Comparison of ENCODE assay signal across 8 cellular contexts in genomic region chr12:55831407-55831880, GRCh38. TPM values are rescaled to one million over a fixed set of nuclear protein-coding genes. Genes with fewer than 3 reads are reported as not detected.
DNase-seq lines count a peak whose midpoint lies in the region; ATAC-seq and TF ChIP-seq lines count a peak whose summit lies in the region.

No MANE protein-coding gene starts in this region.

- H3K4me3 ChIP-seq in CD4-positive, CD25-positive, alpha-beta regulatory T cell (ENCODE audit: low read depth, low read length), result peak overlapping the region; percentile 97
- H3K4me3 ChIP-seq in RWPE2 (ENCODE audit: severe bottlenecking) (peak overlapping the region; percentile 56), esophagus muscularis mucosa (peak overlapping the region; percentile 81 to 98 (median 86))

- H3K27me3 Mint-ChIP-seq in CD4-positive, CD25-positive, alpha-beta regulatory T cell, result no peaks in the 10 kb centered on the region

- no peak for TF ChIP-seq POLR2A in esophagus muscularis mucosa (IDR thresholded peaks at IDR 0.05; ENCODE audit: low read depth)

- peaks cover 0 to 59% (median 34%) of the 10 kb centered on the region in 4 donors for H3K4me1 Mint-ChIP-seq in CD4-positive, CD25-positive, alpha-beta regulatory T cell

- H3K27ac Mint-ChIP-seq in CD4-positive, CD25-positive, alpha-beta regulatory T cell, result peak overlapping the region; percentile 92 to 99 (median 96)

- intact Hi-C loops in esophagus muscularis mucosa (cut with DNase I), result no loop called here

- H3K36me3 Mint-ChIP-seq in CD4-positive, CD25-positive, alpha-beta regulatory T cell, result peaks cover 4% of the 10 kb centered on the region

- H3K27ac ChIP-seq in CD4-positive, CD25-positive, alpha-beta regulatory T cell (ENCODE audit: insufficient read depth, low read length, poor library complexity, severe bottlenecking), result no peak overlapping the region
- peak overlapping the region; percentile 75 for H3K27ac ChIP-seq in RWPE2 (ENCODE audit: poor library complexity, severe bottlenecking)
- peak overlapping the region; percentile 88 to 94 (median 92) for H3K27ac ChIP-seq in esophagus muscularis mucosa (replicated peaks in 1 of 4)

- DNase-seq in CD4-positive, CD25-positive, alpha-beta regulatory T cell, result peak in 1 of 3 donors; percentile 14
- DNase-seq in RWPE2 (ENCODE audit: low spot score) (no peak), esophagus muscularis mucosa (ENCODE audit: extremely low spot score) (no peak), omental fat pad (ENCODE audit: low spot score) (no peak), DMS114 treated with DMSO at 0.1 percent for 48 hours (lab: John Stamatoyannopoulos, UW; ENCODE audit: unreplicated experiment) (no peak), A172 (ENCODE audit: low spot score) (no peak)
- no peak for DNase-seq in stimulated activated CD4-positive, alpha-beta T cell treated with anti-CD3 and anti-CD28 coated beads, Interleukin-2, amount 100 ng/mL, for 48 hours

- no peaks in the 10 kb centered on the region for H3K27me3 ChIP-seq in CD4-positive, CD25-positive, alpha-beta regulatory T cell (ENCODE audit: control insufficient read depth, insufficient read depth, low read length)
- no peaks in the 10 kb centered on the region for H3K27me3 ChIP-seq in RWPE2 (ENCODE audit: insufficient read depth, poor library complexity, severe bottlenecking)
- H3K27me3 ChIP-seq in esophagus muscularis mucosa, result no peaks in the 10 kb centered on the region

- no peak for TF ChIP-seq EP300 in esophagus muscularis mucosa (IDR thresholded peaks at IDR 0.05)

- H3K36me3 ChIP-seq in CD4-positive, CD25-positive, alpha-beta regulatory T cell (ENCODE audit: control insufficient read depth, insufficient read depth, low read length), result no peaks in the 10 kb centered on the region
- peaks cover 13% of the 10 kb centered on the region for H3K36me3 ChIP-seq in RWPE2 (ENCODE audit: low read depth)
- H3K36me3 ChIP-seq in esophagus muscularis mucosa, result peaks cover 0 to 33% (median 17%) of the 10 kb centered on the region in 4 donors

- no peak for ATAC-seq in CD4-positive, CD25-positive, alpha-beta regulatory T cell (ENCODE audit: low read depth in 2 of 2)
- no peak for ATAC-seq in RWPE2 (ENCODE audit: low read depth)
- peak; percentile 16 for ATAC-seq in omental fat pad (ENCODE audit: low FRiP score)
- no peak for ATAC-seq in GM21528 (IDR thresholded peaks at IDR 0.05; ENCODE audit: low FRiP score, unreplicated experiment)

- H3K4me3 Mint-ChIP-seq in CD4-positive, CD25-positive, alpha-beta regulatory T cell, result peak overlapping the region; percentile 90 to 99 (median 98)

- H3K4me1 ChIP-seq in CD4-positive, CD25-positive, alpha-beta regulatory T cell (ENCODE audit: control insufficient read depth, insufficient read depth, low read length, poor library complexity, severe bottlenecking), result peaks cover 45% of the 10 kb centered on the region
- H3K4me1 ChIP-seq in RWPE2 (ENCODE audit: insufficient read depth, poor library complexity, severe bottlenecking), result peaks cover 4% of the 10 kb centered on the region
- peaks cover 32 to 59% (median 54%) of the 10 kb centered on the region in 4 donors for H3K4me1 ChIP-seq in esophagus muscularis mucosa

- TF ChIP-seq CTCF in RWPE2 (IDR thresholded peaks at IDR 0.05; ENCODE audit: poor library complexity, severe bottlenecking) (no peak), esophagus muscularis mucosa (IDR thresholded peaks at IDR 0.05) (no peak), omental fat pad (IDR thresholded peaks at IDR 0.05) (no peak)

- peaks cover 0 to 3% (median 0%) of the 10 kb centered on the region in 7 donors for H3K9me3 Mint-ChIP-seq in CD4-positive, CD25-positive, alpha-beta regulatory T cell

- WGBS in esophagus muscularis mucosa, result 18% methylated on average over 1 of the region's 1 CpG

- no peaks in the 10 kb centered on the region for H3K9me3 ChIP-seq in CD4-positive, CD25-positive, alpha-beta regulatory T cell (ENCODE audit: control insufficient read depth in 2 of 2, low read length in 2 of 2)
- H3K9me3 ChIP-seq in RWPE2 (ENCODE audit: severe bottlenecking) (no peaks in the 10 kb centered on the region), esophagus muscularis mucosa (no peaks in the 10 kb centered on the region)

RNA-seq across cellular contexts. Expression of gene DNAJC14, which starts 2.1 kb away (rescaled TPM):
- total RNA-seq in CD4-positive, CD25-positive, alpha-beta regulatory T cell, result 19.7 TPM
- polyA plus RNA-seq in CD4-positive, CD25-positive, alpha-beta regulatory T cell, result 10 to 100 TPM; 38.3 to 43.0 (median 42.3) TPM
- total RNA-seq in esophagus muscularis mucosa, result 10 to 100 TPM; 23.7 to 33.7 (median 30.0) TPM
- total RNA-seq in omental fat pad, result 10 to 100 TPM; 37.2 to 46.7 (median 42.3) TPM
- 41.7 and 50.5 TPM in 2 replicates for total RNA-seq in A172 (2014; rRNA removed; shearing (Covaris generic))

RNA-seq across cellular contexts. Expression of gene MMP19, which starts 11.3 kb away (rescaled TPM):
- not detected for total RNA-seq in CD4-positive, CD25-positive, alpha-beta regulatory T cell
- polyA plus RNA-seq in CD4-positive, CD25-positive, alpha-beta regulatory T cell, result not detected
- total RNA-seq in esophagus muscularis mucosa (10 to 100 TPM in 2 of 4 donors, 1 to 10 TPM in 2; 5.5 to 17.4 (median 8.5) TPM), omental fat pad (100 to 1,000 TPM in 3 of 4 donors, 10 to 100 TPM in 1; 35.0 to 616 (median 308) TPM)
- 4.2 and 5.2 TPM in 2 replicates for total RNA-seq in A172 (2014; rRNA removed; shearing (Covaris generic))

RNA-seq across cellular contexts. Expression of gene ORMDL2, which starts 13.6 kb away (rescaled TPM):
- total RNA-seq in CD4-positive, CD25-positive, alpha-beta regulatory T cell, result 17.8 TPM
- 100 to 1,000 TPM; 132 to 199 (median 140) TPM for polyA plus RNA-seq in CD4-positive, CD25-positive, alpha-beta regulatory T cell
- 10 to 100 TPM in 2 of 4 donors, 1 to 10 TPM in 2; 8.3 to 15.7 (median 11.8) TPM for total RNA-seq in esophagus muscularis mucosa
- 10 to 100 TPM; 24.6 to 34.2 (median 28.6) TPM for total RNA-seq in omental fat pad
- total RNA-seq in A172 (2014; rRNA removed; shearing (Covaris generic)), result 9.0 and 16.7 TPM in 2 replicates

RNA-seq across cellular contexts. Expression of gene SARNP, which starts 13.9 kb away (rescaled TPM):
- total RNA-seq in CD4-positive, CD25-positive, alpha-beta regulatory T cell, result 49.3 TPM
- 100 to 1,000 TPM; 109 to 159 (median 134) TPM for polyA plus RNA-seq in CD4-positive, CD25-positive, alpha-beta regulatory T cell
- total RNA-seq in esophagus muscularis mucosa, result 10 to 100 TPM; 57.7 to 78.0 (median 70.1) TPM
- 10 to 100 TPM; 43.8 to 62.7 (median 52.5) TPM for total RNA-seq in omental fat pad
- total RNA-seq in A172 (2014; rRNA removed; shearing (Covaris generic)), result 227 and 308 TPM in 2 replicates
